1 cellular context compared by ENCODE assay signal in genomic region chr22:44755418-44755817, GRCh38.
TF ChIP-seq lines count a peak whose summit lies in the region.

No MANE protein-coding gene starts in this region.

TF ChIP-seq in K562, 482 proteins besides CTCF, POLR2A, EP300 and RAD21:
- TF ChIP-seq PYGO2 (tag; IDR thresholded peaks at IDR 0.05) (no peak), E2F5 (CRISPR knock-in tag; IDR thresholded peaks at IDR 0.05) (no peak), TSHZ1 (CRISPR knock-in tag; IDR thresholded peaks at IDR 0.05) (no peak)
